ENCODE assay signal across 8 cellular contexts in genomic region chr17:8138672-8139371, GRCh38. TPM values are rescaled to one million over a fixed set of nuclear protein-coding genes. Genes with fewer than 3 reads are reported as not detected.
A peak's percentile ranks its signal among the peaks of the same experiment; 100 is the strongest.
DNase-seq lines count a peak whose midpoint lies in the region; ATAC-seq and TF ChIP-seq lines count a peak whose summit lies in the region.

No MANE protein-coding gene starts in this region.

- H3K36me3 ChIP-seq in IMR-90 (ENCODE audit: control insufficient read depth, insufficient read depth, low read length) = peaks cover 16% of the 10 kb centered on the region
- peaks cover 25% of the 10 kb centered on the region; the same call in 1 of the 2 replicates for H3K36me3 ChIP-seq in OCI-LY7 (ENCODE audit: insufficient read depth, low read length)
- peaks cover 20% of the 10 kb centered on the region for H3K36me3 ChIP-seq in mucosa of stomach (ENCODE audit: control insufficient read depth, insufficient read depth, low read length)

- peak overlapping the region; percentile 42; the same call in 1 of the 2 replicates for H3K9ac ChIP-seq in IMR-90 (ENCODE audit: low read depth, low read length)
- H3K9ac ChIP-seq in mucosa of stomach (ENCODE audit: low read length) = peak overlapping the region; percentile 72

- no peaks in the 10 kb centered on the region for H3K9me3 ChIP-seq in IMR-90 (ENCODE audit: control insufficient read depth, insufficient read depth, low read length)
- H3K9me3 ChIP-seq in OCI-LY7 (ENCODE audit: low read length) = no peaks in the 10 kb centered on the region
- no peaks in the 10 kb centered on the region for H3K9me3 ChIP-seq in mucosa of stomach (ENCODE audit: control insufficient read depth, low read length)

- peak overlapping the region; percentile 7 for H2AK9ac ChIP-seq in IMR-90 (replicated peaks; ENCODE audit: low read depth, low read length, poor library complexity)

- H4K20me1 ChIP-seq in IMR-90 (ENCODE audit: insufficient read depth, low read length) = peaks cover 8% of the 10 kb centered on the region
- no peaks in the 10 kb centered on the region for H4K20me1 ChIP-seq in OCI-LY7 (ENCODE audit: insufficient read depth, low read length)

- peak; percentile 70 for TF ChIP-seq RAD21 in IMR-90 (IDR thresholded peaks at IDR 0.05; ENCODE audit: low read length)

- no peak overlapping the region; the same call in 1 of the 2 replicates for H4K5ac ChIP-seq in IMR-90 (ENCODE audit: low read depth, low read length)

- peak overlapping the region; percentile 4; the same call in 1 of the 2 replicates for H3K4ac ChIP-seq in IMR-90 (ENCODE audit: low read depth, low read length)

- dilution Hi-C loops in IMR-90 (cut with HindIII; ENCODE audit: low sequenced_read_pairs, unreplicated experiment) = no loop called here

- H3K27me3 ChIP-seq in IMR-90 (ENCODE audit: control insufficient read depth, insufficient read depth, low read length) (no peaks in the 10 kb centered on the region), mucosa of stomach (ENCODE audit: control insufficient read depth, insufficient read depth, low read length) (no peaks in the 10 kb centered on the region)

- no peaks in the 10 kb centered on the region for H3K9me2 ChIP-seq in OCI-LY7 (ENCODE audit: insufficient read depth, low read length)

- CTCF ChIA-PET in IMR-90 (lab: Yijun Ruan, JAX) = interaction anchor here (1.3 to 4.6 kb wide), 4 partner anchors 12 to 20 kb away, joined by 3 to 24 read pairs (median 3); partner anchors contain the start of gene HES7
- CTCF ChIA-PET in OCI-LY7 (lab: Charles Lee; ENCODE audit: unreplicated experiment) = no interaction called here

- peak overlapping the region in 1 of 2 experiments; percentile 37; a peak in 1 of 4 replicates for H4K8ac ChIP-seq in IMR-90 (ENCODE audit: low read depth in 2 of 2, low read length in 2 of 2)

- H3K4me1 ChIP-seq in IMR-90 (ENCODE audit: control insufficient read depth, insufficient read depth, low read length) = peaks cover 4% of the 10 kb centered on the region
- H3K4me1 ChIP-seq in OCI-LY7 (ENCODE audit: insufficient read depth, low read length, poor library complexity, severe bottlenecking) = peaks cover 18% of the 10 kb centered on the region
- H3K4me1 ChIP-seq in mucosa of stomach (ENCODE audit: control insufficient read depth, insufficient read depth, low read length) = peaks cover 18% of the 10 kb centered on the region

- H2BK15ac ChIP-seq in IMR-90 (ENCODE audit: low read depth, low read length) = no peak overlapping the region

- no peak overlapping the region; the same call in 1 of the 2 replicates for H3K18ac ChIP-seq in IMR-90 (ENCODE audit: low read depth, low read length)

- TF ChIP-seq POLR2A in IMR-90 (IDR thresholded peaks at IDR 0.05; ENCODE audit: low read depth, low read length) (peak; percentile 91), erythroblast (IDR thresholded peaks at IDR 0.05; ENCODE audit: low read length) (peak; percentile 81)

- H2AFZ ChIP-seq in IMR-90 (replicated peaks; ENCODE audit: low read length, poor library complexity) (peak overlapping the region; percentile 82), OCI-LY7 (ENCODE audit: low read length) (peak overlapping the region; percentile 66; the same call in 1 of the 2 replicates)

- H3K56ac ChIP-seq in IMR-90 (ENCODE audit: extremely low read depth, insufficient read depth, low read length) = no peak overlapping the region

- H3K27ac ChIP-seq in IMR-90 (ENCODE audit: insufficient read depth, low read length) = peak overlapping the region; percentile 3; the same call in 1 of the 2 replicates
- peak overlapping the region; percentile 74 for H3K27ac ChIP-seq in OCI-LY7 (ENCODE audit: low read depth, low read length, poor library complexity, severe bottlenecking)

- H3K14ac ChIP-seq in IMR-90 (replicated peaks; ENCODE audit: low read depth, low read length) = 0 out of 2 replicates have a peak overlapping the region, but pooled peaks have one; percentile 8

- WGBS in IMR-90 (ENCODE audit: extremely low coverage in 2 of 2, insufficient read length in 1 of 2), 2 experiments = 1% methylated on average over 29 of the region's 46 CpGs; no CpG with 5 or more reads in 1 of the 2 experiments

- BruUV-seq in IMR-90 (replicated peaks; lab: Mats Ljungman, UMichigan) = no TSS peak
- TSS peak; percentile 84 for BruUV-seq in OCI-LY7 (replicated peaks; lab: Mats Ljungman, UMichigan)

- POLR2A ChIA-PET in IMR-90 (lab: Charles Lee; ENCODE audit: unreplicated experiment) (interaction anchor here (1.0 kb wide), 1 partner anchor 34 kb away, joined by 3 read pairs; no protein-coding TSS in a partner anchor), OCI-LY7 (lab: Charles Lee) (interaction anchor here (1.4 to 2.3 kb wide), 2 partner anchors 12 to 19 kb away, joined by 3 to 7 read pairs; no protein-coding TSS in a partner anchor)

- in situ Hi-C loops in IMR-90 (cut with MboI; ENCODE audit: low sequenced_read_pairs) = no loop called here

- H3K79me2 ChIP-seq in OCI-LY7 (ENCODE audit: insufficient read depth, low read depth, low read length) = no peaks in the 10 kb centered on the region

- no peak overlapping the region for H2BK120ac ChIP-seq in IMR-90 (ENCODE audit: low read depth, low read length)

- intact Hi-C loops in IMR-90 (cut with micrococcal nuclease) = loop anchor here (1.0 to 5.0 kb wide), 5 partner anchors 14 to 161 kb away; no protein-coding TSS in a partner anchor
- intact Hi-C loops in OCI-LY7 (cut with micrococcal nuclease; ENCODE audit: unreplicated experiment) = loop anchor here (1.0 to 5.0 kb wide), 7 partner anchors 12 to 163 kb away; no protein-coding TSS in a partner anchor

- DNase-seq in DMS153 (lab: John Stamatoyannopoulos, UW) = peak; percentile 81
- peak; percentile 98 for DNase-seq in IMR-90
- DNase-seq in OCI-LY7 (ENCODE audit: low spot score) = peak; percentile 95
- DNase-seq in activated T-cell treated with anti-CD3 and anti-CD28 coated beads for 48 hours (ENCODE audit: low read depth) = peak; percentile 99
- peak; percentile 98 to 99 for DNase-seq in erythroblast (lab: John Stamatoyannopoulos, UW)
- DNase-seq in stimulated activated CD8-positive, alpha-beta memory T cell treated with anti-CD3 and anti-CD28 coated beads, Interleukin-4, amount 100 ng/mL, for 48 hours = peak; percentile 99

- peaks cover 10% of the 10 kb centered on the region for H3K9me1 ChIP-seq in IMR-90 (ENCODE audit: insufficient read depth, low read length)

- H3K4me2 ChIP-seq in IMR-90 (ENCODE audit: low read depth, low read length) (peak overlapping the region; percentile 86), OCI-LY7 (ENCODE audit: low read length) (peak overlapping the region; percentile 89)

- H3K4me3 ChIP-seq in IMR-90 (ENCODE audit: insufficient read depth, low read depth, low read length) (peak overlapping the region; percentile 55), OCI-LY7 (ENCODE audit: low read depth, low read length, poor library complexity, severe bottlenecking) (peak overlapping the region; percentile 70), mucosa of stomach (ENCODE audit: low read length) (no peak overlapping the region)

- no peaks in the 10 kb centered on the region for H3K79me1 ChIP-seq in IMR-90 (ENCODE audit: low read depth in 1 of 2, low read length in 2 of 2)

- H4K91ac ChIP-seq in IMR-90 (ENCODE audit: insufficient read depth, low read depth, low read length) = no peak overlapping the region

- H2BK5ac ChIP-seq in IMR-90 (ENCODE audit: low read depth, low read length, poor library complexity, severe bottlenecking) = peak overlapping the region; percentile 43

- ATAC-seq in GM21528 (IDR thresholded peaks at IDR 0.05; ENCODE audit: low FRiP score, unreplicated experiment) (peak; percentile 69), IMR-90 (ENCODE audit: low read depth) (peak; percentile 86)

- 0 out of 2 replicates have a peak overlapping the region, but pooled peaks have one; percentile 10 for H2AK5ac ChIP-seq in IMR-90 (ENCODE audit: low read depth, low read length)

- peak; percentile 95 for TF ChIP-seq CTCF in IMR-90 (conservative IDR thresholded peaks at IDR 0.05; ENCODE audit: low read depth, low read length)
- peak; percentile 93 for TF ChIP-seq CTCF in OCI-LY7 (conservative IDR thresholded peaks at IDR 0.05; ENCODE audit: low read length)

- peak overlapping the region; percentile 7; the same call in 1 of the 2 replicates for H3K23ac ChIP-seq in IMR-90 (ENCODE audit: low read depth, low read length)

- no peak overlapping the region for H2BK20ac ChIP-seq in IMR-90 (ENCODE audit: low read depth, low read length)

TF ChIP-seq in IMR-90, 13 proteins besides CTCF, POLR2A, EP300 and RAD21 (continues in another document):
- TF ChIP-seq CHD1 (IDR thresholded peaks at IDR 0.05; ENCODE audit: low read depth, low read length) = peak; percentile 92; the same call in 1 of the 2 replicates

RNA-seq across cellular contexts. Expression of gene PER1, which starts 13.4 kb away (rescaled TPM):
- total RNA-seq in IMR-90 (2012; rRNA removed) = 1.7 and 3.4 TPM in 2 replicates
- 10.5 and 11.5 TPM in 2 replicates for polyA plus RNA-seq in IMR-90 (2012; rRNA removed)
- 4.8 and 6.2 TPM in 2 replicates for polyA plus RNA-seq in IMR-90 (2012; cell fraction: cytosol; rRNA removed)
- polyA plus RNA-seq in IMR-90 (2012; cell fraction: nucleus; rRNA removed; ENCODE audit: low replicate concordance) = 230 and 249 TPM in 2 replicates
- total RNA-seq in OCI-LY7 (2014; rRNA removed; shearing (Covaris generic)) = 13.9 and 15.4 TPM in 2 replicates
- 38.0 and 48.0 TPM in 2 replicates for total RNA-seq in OCI-LY7 (2022)

RNA-seq across cellular contexts. Expression of gene HES7, which starts 14.9 kb away (rescaled TPM):
- total RNA-seq in IMR-90 (2012; rRNA removed) (not detected in 2 replicates), OCI-LY7 (2022) (4.6 and 5.8 TPM in 2 replicates)
- 0.43 and 0.56 TPM in 2 replicates for polyA plus RNA-seq in IMR-90 (2012; rRNA removed)
- polyA plus RNA-seq in IMR-90 (2012; cell fraction: cytosol; rRNA removed) = 0.66 and 1.9 TPM in 2 replicates
- polyA plus RNA-seq in IMR-90 (2012; cell fraction: nucleus; rRNA removed; ENCODE audit: low replicate concordance) = 1.8 and 4.2 TPM in 2 replicates
- total RNA-seq in OCI-LY7 (2014; rRNA removed; shearing (Covaris generic)) = 0.44 and 0.75 TPM in 2 replicates

RNA-seq across cellular contexts. Expression of gene ALOXE3, which starts 20.5 kb away (rescaled TPM):
- under 0.01 TPM in 2 replicates for total RNA-seq in IMR-90 (2012; rRNA removed)
- polyA plus RNA-seq in IMR-90 (2012; rRNA removed) = 0.19 and 0.26 TPM in 2 replicates
- polyA plus RNA-seq in IMR-90 (2012; cell fraction: cytosol; rRNA removed) = 0.06 and 0.19 TPM in 2 replicates
- 0.52 and 0.83 TPM in 2 replicates for polyA plus RNA-seq in IMR-90 (2012; cell fraction: nucleus; rRNA removed; ENCODE audit: low replicate concordance)
- total RNA-seq in OCI-LY7 (2014; rRNA removed; shearing (Covaris generic)) = not detected in 2 replicates
- total RNA-seq in OCI-LY7 (2022) = 0.10 TPM in 1 of 2 replicates, not detected in the other

RNA-seq across cellular contexts. Expression of gene VAMP2, which starts 23.9 kb away (rescaled TPM):
- 2.2 and 2.3 TPM in 2 replicates for total RNA-seq in IMR-90 (2012; rRNA removed)
- 27.3 and 33.3 TPM in 2 replicates for polyA plus RNA-seq in IMR-90 (2012; rRNA removed)
- 14.0 and 29.1 TPM in 2 replicates for polyA plus RNA-seq in IMR-90 (2012; cell fraction: cytosol; rRNA removed)
- 68.1 and 141 TPM in 2 replicates for polyA plus RNA-seq in IMR-90 (2012; cell fraction: nucleus; rRNA removed; ENCODE audit: low replicate concordance)
- 10.4 and 21.2 TPM in 2 replicates for total RNA-seq in OCI-LY7 (2014; rRNA removed; shearing (Covaris generic))
- total RNA-seq in OCI-LY7 (2022) = 40.9 and 45.1 TPM in 2 replicates

RNA-seq across cellular contexts. Expression of gene TMEM107, which starts 37.4 kb away (rescaled TPM):
- total RNA-seq in IMR-90 (2012; rRNA removed) = 14.3 and 60.3 TPM in 2 replicates
- polyA plus RNA-seq in IMR-90 (2012; rRNA removed) = 12.9 and 13.4 TPM in 2 replicates
- 5.7 and 11.7 TPM in 2 replicates for polyA plus RNA-seq in IMR-90 (2012; cell fraction: cytosol; rRNA removed)
- polyA plus RNA-seq in IMR-90 (2012; cell fraction: nucleus; rRNA removed; ENCODE audit: low replicate concordance) = 8.7 and 10.5 TPM in 2 replicates
- 34.6 and 57.0 TPM in 2 replicates for total RNA-seq in OCI-LY7 (2014; rRNA removed; shearing (Covaris generic))
- total RNA-seq in OCI-LY7 (2022) = 43.9 and 45.4 TPM in 2 replicates
